1 cellular context compared by ENCODE assay signal in the genomic region with DNA sequence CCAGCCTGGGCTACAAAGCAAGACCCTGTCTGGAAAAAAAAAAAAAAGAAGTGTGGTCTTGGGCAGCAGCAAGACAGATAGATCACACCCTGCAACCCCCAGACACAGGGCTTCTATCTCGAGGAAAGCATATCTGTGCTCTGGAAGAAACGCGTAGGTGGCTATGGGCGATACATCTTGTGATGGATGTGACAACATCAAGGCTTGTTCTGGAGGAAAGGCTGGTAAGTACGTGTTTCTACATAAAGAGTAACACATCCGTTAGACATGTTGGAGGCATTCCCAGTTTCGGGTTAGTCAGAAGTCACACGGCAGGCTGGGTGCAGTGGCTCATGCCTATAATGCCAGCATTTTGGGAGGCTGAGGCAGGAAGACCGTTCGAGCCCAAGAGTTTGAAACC.
TF ChIP-seq lines count a peak whose summit lies in the region.

No MANE protein-coding gene starts in this region.

TF ChIP-seq in K562, 482 proteins besides CTCF, POLR2A, EP300 and RAD21:
- TF ChIP-seq CREM (IDR thresholded peaks at IDR 0.05; ENCODE audit: low read depth) (peak; percentile 67), SMARCA4 (IDR thresholded peaks at IDR 0.05) (0 out of 2 replicates have a peak, but pooled peaks have one; percentile 29), ARID1B (IDR thresholded peaks at IDR 0.05) (peak; percentile 23; the same call in 1 of the 2 replicates), JUND (IDR thresholded peaks at IDR 0.05; ENCODE audit: borderline replicate concordance, low read depth, low read length) (peak; percentile 50; the same call in 1 of the 2 replicates), JUND (tag; IDR thresholded peaks at IDR 0.05; ENCODE audit: borderline replicate concordance, low read depth, low read length) (no peak), FOSL1 (tag; conservative IDR thresholded peaks at IDR 0.05) (no peak), POLR2G (IDR thresholded peaks at IDR 0.05; ENCODE audit: low read depth, low read length) (peak; percentile 30; the same call in 1 of the 2 replicates), ARNT (IDR thresholded peaks at IDR 0.05) (peak in 1 of 2 experiments; percentile 57; a peak in 1 of 4 replicates), LEF1 (IDR thresholded peaks at IDR 0.05) (0 out of 2 replicates have a peak, but pooled peaks have one; percentile 19), EWSR1 (IDR thresholded peaks at IDR 0.05; ENCODE audit: borderline replicate concordance, low read depth, partially characterized antibody) (no peak), SPI1 (IDR thresholded peaks at IDR 0.05; ENCODE audit: borderline replicate concordance, low read depth, low read length) (peak; percentile 52; the same call in 1 of the 2 replicates), SUPT5H (IDR thresholded peaks at IDR 0.05) (0 out of 2 replicates have a peak, but pooled peaks have one; percentile 39), SMARCE1 (IDR thresholded peaks at IDR 0.05) (peak; percentile 30; the same call in 1 of the 2 replicates), MYNN (IDR thresholded peaks at IDR 0.05) (0 out of 2 replicates have a peak, but pooled peaks have one; percentile 10), MYNN (CRISPR knock-in tag; IDR thresholded peaks at IDR 0.05) (no peak), RCOR1 (IDR thresholded peaks at IDR 0.05; ENCODE audit: borderline replicate concordance in 1 of 2, low read depth in 2 of 2, low read length in 2 of 2) (peak in 1 of 2 experiments; percentile 74; a peak in 1 of 4 replicates), NFIC (IDR thresholded peaks at IDR 0.05) (peak; percentile 41; the same call in 1 of the 2 replicates), THRAP3 (IDR thresholded peaks at IDR 0.05; ENCODE audit: borderline replicate concordance) (no peak), FOS (IDR thresholded peaks at IDR 0.05; ENCODE audit: extremely low read depth, insufficient read length) (no peak), MAFG (tag; conservative IDR thresholded peaks at IDR 0.05) (no peak), EGR1 (conservative IDR thresholded peaks at IDR 0.05) (peak; percentile 95), TEAD4 (IDR thresholded peaks at IDR 0.05; ENCODE audit: low read length) (peak; percentile 13; the same call in 1 of the 2 replicates), TEAD4 (CRISPR knock-in tag; IDR thresholded peaks at IDR 0.05; ENCODE audit: borderline replicate concordance) (no peak), MEIS2 (IDR thresholded peaks at IDR 0.05; ENCODE audit: partially characterized antibody) (peak; percentile 83), NRF1 (conservative IDR thresholded peaks at IDR 0.05 in 1 of 2, IDR thresholded peaks at IDR 0.05 in 1 of 2) (no peak), DPF2 (IDR thresholded peaks at IDR 0.05) (peak; percentile 68), L3MBTL2 (IDR thresholded peaks at IDR 0.05) (peak; percentile 16; the same call in 1 of the 2 replicates), TAL1 (IDR thresholded peaks at IDR 0.05) (0 out of 2 replicates have a peak, but pooled peaks have one; percentile 8), HDAC8 (tag; IDR thresholded peaks at IDR 0.05) (no peak), CTBP1 (IDR thresholded peaks at IDR 0.05; ENCODE audit: borderline replicate concordance) (peak; percentile 77; the same call in 1 of the 2 replicates), CBFA2T3 (IDR thresholded peaks at IDR 0.05) (peak; percentile 48), ZNF696 (CRISPR knock-in tag; conservative IDR thresholded peaks at IDR 0.05) (no peak), POU5F1 (IDR thresholded peaks at IDR 0.05; ENCODE audit: borderline replicate concordance, low read depth, low read length, partially characterized antibody) (no peak), ATF1 (CRISPR knock-in tag; IDR thresholded peaks at IDR 0.05) (no peak), ATF1 (tag; IDR thresholded peaks at IDR 0.05) (peak; percentile 24; the same call in 1 of the 2 replicates)
- TF ChIP-seq, protein P1, sequence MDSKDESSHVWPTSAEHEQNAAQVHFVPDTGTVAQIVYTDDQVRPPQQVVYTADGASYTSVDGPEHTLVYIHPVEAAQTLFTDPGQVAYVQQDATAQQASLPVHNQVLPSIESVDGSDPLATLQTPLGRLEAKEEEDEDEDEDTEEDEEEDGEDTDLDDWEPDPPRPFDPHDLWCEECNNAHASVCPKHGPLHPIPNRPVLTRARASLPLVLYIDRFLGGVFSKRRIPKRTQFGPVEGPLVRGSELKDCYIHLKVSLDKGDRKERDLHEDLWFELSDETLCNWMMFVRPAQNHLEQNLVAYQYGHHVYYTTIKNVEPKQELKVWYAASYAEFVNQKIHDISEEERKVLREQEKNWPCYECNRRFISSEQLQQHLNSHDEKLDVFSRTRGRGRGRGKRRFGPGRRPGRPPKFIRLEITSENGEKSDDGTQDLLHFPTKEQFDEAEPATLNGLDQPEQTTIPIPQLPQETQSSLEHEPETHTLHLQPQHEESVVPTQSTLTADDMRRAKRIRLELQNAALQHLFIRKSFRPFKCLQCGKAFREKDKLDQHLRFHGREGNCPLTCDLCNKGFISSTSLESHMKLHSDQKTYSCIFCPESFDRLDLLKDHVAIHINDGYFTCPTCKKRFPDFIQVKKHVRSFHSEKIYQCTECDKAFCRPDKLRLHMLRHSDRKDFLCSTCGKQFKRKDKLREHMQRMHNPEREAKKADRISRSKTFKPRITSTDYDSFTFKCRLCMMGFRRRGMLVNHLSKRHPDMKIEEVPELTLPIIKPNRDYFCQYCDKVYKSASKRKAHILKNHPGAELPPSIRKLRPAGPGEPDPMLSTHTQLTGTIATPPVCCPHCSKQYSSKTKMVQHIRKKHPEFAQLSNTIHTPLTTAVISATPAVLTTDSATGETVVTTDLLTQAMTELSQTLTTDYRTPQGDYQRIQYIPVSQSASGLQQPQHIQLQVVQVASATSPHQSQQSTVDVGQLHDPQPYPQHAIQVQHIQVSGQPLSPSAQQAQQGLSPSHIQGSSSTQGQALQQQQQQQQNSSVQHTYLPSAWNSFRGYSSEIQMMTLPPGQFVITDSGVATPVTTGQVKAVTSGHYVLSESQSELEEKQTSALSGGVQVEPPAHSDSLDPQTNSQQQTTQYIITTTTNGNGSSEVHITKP (IDR thresholded peaks at IDR 0.05; ENCODE audit: partially characterized antibody) = no peak
- TF ChIP-seq, protein P2, sequence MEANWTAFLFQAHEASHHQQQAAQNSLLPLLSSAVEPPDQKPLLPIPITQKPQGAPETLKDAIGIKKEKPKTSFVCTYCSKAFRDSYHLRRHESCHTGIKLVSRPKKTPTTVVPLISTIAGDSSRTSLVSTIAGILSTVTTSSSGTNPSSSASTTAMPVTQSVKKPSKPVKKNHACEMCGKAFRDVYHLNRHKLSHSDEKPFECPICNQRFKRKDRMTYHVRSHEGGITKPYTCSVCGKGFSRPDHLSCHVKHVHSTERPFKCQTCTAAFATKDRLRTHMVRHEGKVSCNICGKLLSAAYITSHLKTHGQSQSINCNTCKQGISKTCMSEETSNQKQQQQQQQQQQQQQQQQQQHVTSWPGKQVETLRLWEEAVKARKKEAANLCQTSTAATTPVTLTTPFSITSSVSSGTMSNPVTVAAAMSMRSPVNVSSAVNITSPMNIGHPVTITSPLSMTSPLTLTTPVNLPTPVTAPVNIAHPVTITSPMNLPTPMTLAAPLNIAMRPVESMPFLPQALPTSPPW (CRISPR knock-in tag; IDR thresholded peaks at IDR 0.05) = 0 out of 2 replicates have a peak, but pooled peaks have one; percentile 12
- TF ChIP-seq, protein P3, sequence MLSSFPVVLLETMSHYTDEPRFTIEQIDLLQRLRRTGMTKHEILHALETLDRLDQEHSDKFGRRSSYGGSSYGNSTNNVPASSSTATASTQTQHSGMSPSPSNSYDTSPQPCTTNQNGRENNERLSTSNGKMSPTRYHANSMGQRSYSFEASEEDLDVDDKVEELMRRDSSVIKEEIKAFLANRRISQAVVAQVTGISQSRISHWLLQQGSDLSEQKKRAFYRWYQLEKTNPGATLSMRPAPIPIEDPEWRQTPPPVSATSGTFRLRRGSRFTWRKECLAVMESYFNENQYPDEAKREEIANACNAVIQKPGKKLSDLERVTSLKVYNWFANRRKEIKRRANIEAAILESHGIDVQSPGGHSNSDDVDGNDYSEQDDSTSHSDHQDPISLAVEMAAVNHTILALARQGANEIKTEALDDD (IDR thresholded peaks at IDR 0.05) = peak; percentile 57; the same call in 1 of the 2 replicates
- TF ChIP-seq, protein P4, sequence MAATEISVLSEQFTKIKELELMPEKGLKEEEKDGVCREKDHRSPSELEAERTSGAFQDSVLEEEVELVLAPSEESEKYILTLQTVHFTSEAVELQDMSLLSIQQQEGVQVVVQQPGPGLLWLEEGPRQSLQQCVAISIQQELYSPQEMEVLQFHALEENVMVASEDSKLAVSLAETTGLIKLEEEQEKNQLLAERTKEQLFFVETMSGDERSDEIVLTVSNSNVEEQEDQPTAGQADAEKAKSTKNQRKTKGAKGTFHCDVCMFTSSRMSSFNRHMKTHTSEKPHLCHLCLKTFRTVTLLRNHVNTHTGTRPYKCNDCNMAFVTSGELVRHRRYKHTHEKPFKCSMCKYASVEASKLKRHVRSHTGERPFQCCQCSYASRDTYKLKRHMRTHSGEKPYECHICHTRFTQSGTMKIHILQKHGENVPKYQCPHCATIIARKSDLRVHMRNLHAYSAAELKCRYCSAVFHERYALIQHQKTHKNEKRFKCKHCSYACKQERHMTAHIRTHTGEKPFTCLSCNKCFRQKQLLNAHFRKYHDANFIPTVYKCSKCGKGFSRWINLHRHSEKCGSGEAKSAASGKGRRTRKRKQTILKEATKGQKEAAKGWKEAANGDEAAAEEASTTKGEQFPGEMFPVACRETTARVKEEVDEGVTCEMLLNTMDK (IDR thresholded peaks at IDR 0.05; ENCODE audit: borderline replicate concordance, insufficient read depth, low read depth, low read length, poor library complexity, severe bottlenecking) = no peak
- TF ChIP-seq, protein P5, sequence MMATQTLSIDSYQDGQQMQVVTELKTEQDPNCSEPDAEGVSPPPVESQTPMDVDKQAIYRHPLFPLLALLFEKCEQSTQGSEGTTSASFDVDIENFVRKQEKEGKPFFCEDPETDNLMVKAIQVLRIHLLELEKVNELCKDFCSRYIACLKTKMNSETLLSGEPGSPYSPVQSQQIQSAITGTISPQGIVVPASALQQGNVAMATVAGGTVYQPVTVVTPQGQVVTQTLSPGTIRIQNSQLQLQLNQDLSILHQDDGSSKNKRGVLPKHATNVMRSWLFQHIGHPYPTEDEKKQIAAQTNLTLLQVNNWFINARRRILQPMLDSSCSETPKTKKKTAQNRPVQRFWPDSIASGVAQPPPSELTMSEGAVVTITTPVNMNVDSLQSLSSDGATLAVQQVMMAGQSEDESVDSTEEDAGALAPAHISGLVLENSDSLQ (IDR thresholded peaks at IDR 0.05) = peak; percentile 47; the same call in 1 of the 2 replicates
- TF ChIP-seq, protein P6, sequence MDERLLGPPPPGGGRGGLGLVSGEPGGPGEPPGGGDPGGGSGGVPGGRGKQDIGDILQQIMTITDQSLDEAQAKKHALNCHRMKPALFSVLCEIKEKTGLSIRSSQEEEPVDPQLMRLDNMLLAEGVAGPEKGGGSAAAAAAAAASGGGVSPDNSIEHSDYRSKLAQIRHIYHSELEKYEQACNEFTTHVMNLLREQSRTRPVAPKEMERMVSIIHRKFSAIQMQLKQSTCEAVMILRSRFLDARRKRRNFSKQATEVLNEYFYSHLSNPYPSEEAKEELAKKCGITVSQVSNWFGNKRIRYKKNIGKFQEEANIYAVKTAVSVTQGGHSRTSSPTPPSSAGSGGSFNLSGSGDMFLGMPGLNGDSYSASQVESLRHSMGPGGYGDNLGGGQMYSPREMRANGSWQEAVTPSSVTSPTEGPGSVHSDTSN (CRISPR knock-in tag; IDR thresholded peaks at IDR 0.05; ENCODE audit: low read depth) = no peak
- TF ChIP-seq, protein P6 (tag; conservative IDR thresholded peaks at IDR 0.05; ENCODE audit: low read depth) = peak; percentile 73
- TF ChIP-seq, protein P7, sequence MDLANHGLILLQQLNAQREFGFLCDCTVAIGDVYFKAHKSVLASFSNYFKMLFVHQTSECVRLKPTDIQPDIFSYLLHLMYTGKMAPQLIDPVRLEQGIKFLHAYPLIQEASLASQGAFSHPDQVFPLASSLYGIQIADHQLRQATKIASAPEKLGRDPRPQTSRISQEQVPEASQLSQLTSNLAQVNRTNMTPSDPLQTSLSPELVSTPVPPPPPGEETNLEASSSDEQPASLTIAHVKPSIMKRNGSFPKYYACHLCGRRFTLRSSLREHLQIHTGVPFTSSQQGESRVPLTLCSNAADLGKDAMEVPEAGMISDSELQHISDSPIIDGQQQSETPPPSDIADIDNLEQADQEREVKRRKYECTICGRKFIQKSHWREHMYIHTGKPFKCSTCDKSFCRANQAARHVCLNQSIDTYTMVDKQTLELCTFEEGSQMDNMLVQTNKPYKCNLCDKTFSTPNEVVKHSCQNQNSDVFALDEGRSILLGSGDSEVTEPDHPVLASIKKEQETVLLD (IDR thresholded peaks at IDR 0.05) = 0 out of 2 replicates have a peak, but pooled peaks have one; percentile 8
- TF ChIP-seq, protein P8, sequence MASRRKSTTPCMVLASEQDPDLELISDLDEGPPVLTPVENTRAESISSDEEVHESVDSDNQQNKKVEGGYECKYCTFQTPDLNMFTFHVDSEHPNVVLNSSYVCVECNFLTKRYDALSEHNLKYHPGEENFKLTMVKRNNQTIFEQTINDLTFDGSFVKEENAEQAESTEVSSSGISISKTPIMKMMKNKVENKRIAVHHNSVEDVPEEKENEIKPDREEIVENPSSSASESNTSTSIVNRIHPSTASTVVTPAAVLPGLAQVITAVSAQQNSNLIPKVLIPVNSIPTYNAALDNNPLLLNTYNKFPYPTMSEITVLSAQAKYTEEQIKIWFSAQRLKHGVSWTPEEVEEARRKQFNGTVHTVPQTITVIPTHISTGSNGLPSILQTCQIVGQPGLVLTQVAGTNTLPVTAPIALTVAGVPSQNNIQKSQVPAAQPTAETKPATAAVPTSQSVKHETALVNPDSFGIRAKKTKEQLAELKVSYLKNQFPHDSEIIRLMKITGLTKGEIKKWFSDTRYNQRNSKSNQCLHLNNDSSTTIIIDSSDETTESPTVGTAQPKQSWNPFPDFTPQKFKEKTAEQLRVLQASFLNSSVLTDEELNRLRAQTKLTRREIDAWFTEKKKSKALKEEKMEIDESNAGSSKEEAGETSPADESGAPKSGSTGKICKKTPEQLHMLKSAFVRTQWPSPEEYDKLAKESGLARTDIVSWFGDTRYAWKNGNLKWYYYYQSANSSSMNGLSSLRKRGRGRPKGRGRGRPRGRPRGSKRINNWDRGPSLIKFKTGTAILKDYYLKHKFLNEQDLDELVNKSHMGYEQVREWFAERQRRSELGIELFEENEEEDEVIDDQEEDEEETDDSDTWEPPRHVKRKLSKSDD (conservative IDR thresholded peaks at IDR 0.05; ENCODE audit: low read length) = no peak
